Comparison of ENCODE assay signal across 23 cellular contexts in genomic region chr7:50185951-50186697, GRCh38.
"Had no signal": no experiment of that assay in that cellular context is flagged by ENCODE, and none has a peak within 500 bp of the region (broad histone marks: within the 10 kb centered on the region; RNA-seq: fewer than 3 reads in every experiment).

No MANE protein-coding gene starts in this region.

- H3K4me3 ChIP-seq: colonic mucosa, dorsolateral prefrontal cortex, gastroesophageal sphincter, skin epidermis, stomach, thyroid gland, upper lobe of left lung, vagina had no signal

- DNase-seq: activated B cell treated with CpG ODN at 0.5 μM for 24 hours; activated CD4-positive, alpha-beta T cell treated with anti-CD3 and anti-CD28 coated beads, Interleukin-2, amount 50 U/mL, for 4 hours; activated CD8-positive, alpha-beta memory T cell treated with anti-CD3 and anti-CD28 coated beads, Interleukin-2, amount 50 U/mL, for 4 hours; activated effector memory CD4-positive, alpha-beta T cell treated with anti-CD3 and anti-CD28 coated beads, Interleukin-2, amount 50 U/mL, for 16 hours; activated naive CD4-positive, alpha-beta T cell treated with anti-CD3 and anti-CD28 coated beads, Interleukin-2, amount 50 U/mL, for 16 hours; activated T-cell treated with anti-CD3 and anti-CD28 coated beads, Interleukin-2, amount 50 U/mL, for 1 hour; colonic mucosa; dorsolateral prefrontal cortex; effector memory CD4-positive, alpha-beta T cell; hippocampal formation; left cardiac atrium; naive B cell; nephron progenitor cell; stimulated activated CD4-positive, alpha-beta T cell treated with anti-CD3 and anti-CD28 coated beads, Interleukin-12 subunit alpha, Interleukin-12 subunit beta, amount 100 ng/mL, for 4 hours; stimulated activated CD4-positive, alpha-beta T cell treated with anti-CD3 and anti-CD28 coated beads, Interleukin-4, amount 100 ng/mL, for 1 hour; stomach; T-helper 2 cell; thyroid gland had no signal

- H3K4me1 ChIP-seq: colonic mucosa, gastroesophageal sphincter, stomach, thyroid gland, upper lobe of left lung, vagina had no signal

- H3K9me3 ChIP-seq: colonic mucosa, neutrophil, thyroid gland, upper lobe of left lung, vagina had no signal

- H3K27me3 ChIP-seq: colonic mucosa, gastroesophageal sphincter, neutrophil, thyroid gland, upper lobe of left lung, vagina had no signal

- H3K36me3 ChIP-seq: colonic mucosa, gastroesophageal sphincter, neutrophil, stomach, thyroid gland, upper lobe of left lung, vagina had no signal

- ATAC-seq: gastroesophageal sphincter had no signal

- H3K27ac ChIP-seq: colonic mucosa, dorsolateral prefrontal cortex, gastroesophageal sphincter, skin epidermis, stomach, thyroid gland, upper lobe of left lung, vagina had no signal
